Comparison of ENCODE assay signal across 2 cellular contexts in the genomic region with DNA sequence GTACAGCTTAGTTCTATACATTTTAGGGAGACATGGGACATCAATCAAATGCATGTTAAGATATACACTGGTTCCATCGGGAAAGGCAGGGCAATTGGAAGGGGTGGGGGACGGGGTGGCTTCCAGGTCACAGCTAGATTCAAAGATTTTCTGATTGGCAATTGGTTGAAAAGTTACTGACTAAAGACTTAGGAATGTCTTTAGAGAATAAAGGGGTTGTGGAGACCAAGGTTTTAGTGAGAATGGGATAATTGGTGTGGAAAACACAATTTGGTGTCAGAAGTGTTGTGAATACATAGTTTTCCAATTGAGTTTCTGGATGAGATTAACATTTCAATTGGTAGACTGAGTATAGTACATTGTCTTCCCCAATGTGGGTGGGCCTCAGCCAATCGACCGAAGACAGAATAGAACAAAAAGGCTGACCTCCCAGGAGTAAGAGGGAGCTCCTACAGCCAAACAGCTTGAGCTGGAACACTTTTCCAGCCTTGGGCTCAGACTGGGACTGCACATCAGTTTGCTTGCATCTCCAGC.
TF ChIP-seq lines count a peak whose summit lies in the region.

No MANE protein-coding gene starts in this region.

TF ChIP-seq in SK-N-SH, 30 proteins besides CTCF, POLR2A, EP300 and RAD21 (continued from another document):
- TF ChIP-seq SIN3A (IDR thresholded peaks at IDR 0.05; ENCODE audit: borderline replicate concordance, low read depth, low read length) (no peak), RFX5 (IDR thresholded peaks at IDR 0.05; ENCODE audit: low read length) (no peak), TEAD4 (IDR thresholded peaks at IDR 0.05; ENCODE audit: borderline replicate concordance, insufficient read depth) (no peak), GATA2 (CRISPR knock-in tag; IDR thresholded peaks at IDR 0.05) (no peak), JUND (IDR thresholded peaks at IDR 0.05) (no peak), RCOR1 (IDR thresholded peaks at IDR 0.05; ENCODE audit: low read length) (no peak), FOXM1 (IDR thresholded peaks at IDR 0.05; ENCODE audit: low read depth) (no peak)
- TF ChIP-seq, protein P1, sequence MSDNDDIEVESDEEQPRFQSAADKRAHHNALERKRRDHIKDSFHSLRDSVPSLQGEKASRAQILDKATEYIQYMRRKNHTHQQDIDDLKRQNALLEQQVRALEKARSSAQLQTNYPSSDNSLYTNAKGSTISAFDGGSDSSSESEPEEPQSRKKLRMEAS (IDR thresholded peaks at IDR 0.05; ENCODE audit: low read depth) = no peak
- TF ChIP-seq, protein P2, sequence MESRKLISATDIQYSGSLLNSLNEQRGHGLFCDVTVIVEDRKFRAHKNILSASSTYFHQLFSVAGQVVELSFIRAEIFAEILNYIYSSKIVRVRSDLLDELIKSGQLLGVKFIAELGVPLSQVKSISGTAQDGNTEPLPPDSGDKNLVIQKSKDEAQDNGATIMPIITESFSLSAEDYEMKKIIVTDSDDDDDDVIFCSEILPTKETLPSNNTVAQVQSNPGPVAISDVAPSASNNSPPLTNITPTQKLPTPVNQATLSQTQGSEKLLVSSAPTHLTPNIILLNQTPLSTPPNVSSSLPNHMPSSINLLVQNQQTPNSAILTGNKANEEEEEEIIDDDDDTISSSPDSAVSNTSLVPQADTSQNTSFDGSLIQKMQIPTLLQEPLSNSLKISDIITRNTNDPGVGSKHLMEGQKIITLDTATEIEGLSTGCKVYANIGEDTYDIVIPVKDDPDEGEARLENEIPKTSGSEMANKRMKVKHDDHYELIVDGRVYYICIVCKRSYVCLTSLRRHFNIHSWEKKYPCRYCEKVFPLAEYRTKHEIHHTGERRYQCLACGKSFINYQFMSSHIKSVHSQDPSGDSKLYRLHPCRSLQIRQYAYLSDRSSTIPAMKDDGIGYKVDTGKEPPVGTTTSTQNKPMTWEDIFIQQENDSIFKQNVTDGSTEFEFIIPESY (IDR thresholded peaks at IDR 0.05; ENCODE audit: borderline replicate concordance, low read depth) = no peak
- TF ChIP-seq, protein P3, sequence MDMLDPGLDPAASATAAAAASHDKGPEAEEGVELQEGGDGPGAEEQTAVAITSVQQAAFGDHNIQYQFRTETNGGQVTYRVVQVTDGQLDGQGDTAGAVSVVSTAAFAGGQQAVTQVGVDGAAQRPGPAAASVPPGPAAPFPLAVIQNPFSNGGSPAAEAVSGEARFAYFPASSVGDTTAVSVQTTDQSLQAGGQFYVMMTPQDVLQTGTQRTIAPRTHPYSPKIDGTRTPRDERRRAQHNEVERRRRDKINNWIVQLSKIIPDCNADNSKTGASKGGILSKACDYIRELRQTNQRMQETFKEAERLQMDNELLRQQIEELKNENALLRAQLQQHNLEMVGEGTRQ (IDR thresholded peaks at IDR 0.05; ENCODE audit: borderline replicate concordance, low read depth, low read length) = no peak

TF ChIP-seq in SK-N-SH treated with all-trans-retinoic acid at 6 μM for 48 hours, 23 proteins besides CTCF, POLR2A, EP300 and RAD21 (continued from another document):
- TF ChIP-seq TSHZ2 (CRISPR knock-in tag; IDR thresholded peaks at IDR 0.05) (no peak), ZNF8 (CRISPR knock-in tag; IDR thresholded peaks at IDR 0.05) (no peak), CSDC2 (CRISPR knock-in tag; IDR thresholded peaks at IDR 0.05) (no peak), RARB (CRISPR knock-in tag; IDR thresholded peaks at IDR 0.05) (no peak), CSRNP3 (CRISPR knock-in tag; IDR thresholded peaks at IDR 0.05) (no peak), ZC3H10 (CRISPR knock-in tag; IDR thresholded peaks at IDR 0.05) (no peak), ZNF565 (CRISPR knock-in tag; conservative IDR thresholded peaks at IDR 0.05; ENCODE audit: low read depth) (no peak), TOX (CRISPR knock-in tag; IDR thresholded peaks at IDR 0.05; ENCODE audit: borderline replicate concordance) (no peak), TCF4 (CRISPR knock-in tag; IDR thresholded peaks at IDR 0.05; ENCODE audit: borderline replicate concordance) (no peak)
